Comparison of ENCODE assay signal across 2 cellular contexts in the genomic region with DNA sequence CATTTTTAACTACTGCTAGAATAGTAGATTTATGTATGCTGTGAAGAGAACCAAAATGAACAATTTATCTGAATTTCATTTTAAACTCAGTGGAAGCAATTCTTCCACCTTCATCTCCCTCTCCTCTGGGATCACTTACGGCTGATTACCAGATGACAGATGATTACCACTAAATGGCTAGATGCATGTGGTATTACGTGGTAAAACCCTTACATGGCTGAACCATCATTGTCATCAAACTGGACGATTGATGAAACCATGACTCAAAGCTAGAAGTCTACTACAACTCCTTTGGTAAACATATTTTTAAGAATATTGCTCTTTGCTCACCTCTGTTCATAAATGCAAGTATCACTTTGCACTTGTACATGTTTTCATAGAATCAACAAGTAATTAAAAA.
TF ChIP-seq lines count a peak whose summit lies in the region.

No MANE protein-coding gene starts in this region.

TF ChIP-seq in HCT116, 20 proteins besides CTCF, POLR2A, EP300 and RAD21 (continued from another document):
- TF ChIP-seq, protein P1, sequence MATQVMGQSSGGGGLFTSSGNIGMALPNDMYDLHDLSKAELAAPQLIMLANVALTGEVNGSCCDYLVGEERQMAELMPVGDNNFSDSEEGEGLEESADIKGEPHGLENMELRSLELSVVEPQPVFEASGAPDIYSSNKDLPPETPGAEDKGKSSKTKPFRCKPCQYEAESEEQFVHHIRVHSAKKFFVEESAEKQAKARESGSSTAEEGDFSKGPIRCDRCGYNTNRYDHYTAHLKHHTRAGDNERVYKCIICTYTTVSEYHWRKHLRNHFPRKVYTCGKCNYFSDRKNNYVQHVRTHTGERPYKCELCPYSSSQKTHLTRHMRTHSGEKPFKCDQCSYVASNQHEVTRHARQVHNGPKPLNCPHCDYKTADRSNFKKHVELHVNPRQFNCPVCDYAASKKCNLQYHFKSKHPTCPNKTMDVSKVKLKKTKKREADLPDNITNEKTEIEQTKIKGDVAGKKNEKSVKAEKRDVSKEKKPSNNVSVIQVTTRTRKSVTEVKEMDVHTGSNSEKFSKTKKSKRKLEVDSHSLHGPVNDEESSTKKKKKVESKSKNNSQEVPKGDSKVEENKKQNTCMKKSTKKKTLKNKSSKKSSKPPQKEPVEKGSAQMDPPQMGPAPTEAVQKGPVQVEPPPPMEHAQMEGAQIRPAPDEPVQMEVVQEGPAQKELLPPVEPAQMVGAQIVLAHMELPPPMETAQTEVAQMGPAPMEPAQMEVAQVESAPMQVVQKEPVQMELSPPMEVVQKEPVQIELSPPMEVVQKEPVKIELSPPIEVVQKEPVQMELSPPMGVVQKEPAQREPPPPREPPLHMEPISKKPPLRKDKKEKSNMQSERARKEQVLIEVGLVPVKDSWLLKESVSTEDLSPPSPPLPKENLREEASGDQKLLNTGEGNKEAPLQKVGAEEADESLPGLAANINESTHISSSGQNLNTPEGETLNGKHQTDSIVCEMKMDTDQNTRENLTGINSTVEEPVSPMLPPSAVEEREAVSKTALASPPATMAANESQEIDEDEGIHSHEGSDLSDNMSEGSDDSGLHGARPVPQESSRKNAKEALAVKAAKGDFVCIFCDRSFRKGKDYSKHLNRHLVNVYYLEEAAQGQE (IDR thresholded peaks at IDR 0.05; ENCODE audit: low read depth) = no peak
- TF ChIP-seq FOSL1 (IDR thresholded peaks at IDR 0.05; ENCODE audit: low read depth) (no peak), SRF (IDR thresholded peaks at IDR 0.05; ENCODE audit: low read depth) (no peak), EZH2 (IDR thresholded peaks at IDR 0.05) (no peak), EZH2phosphoT487 (IDR thresholded peaks at IDR 0.05; ENCODE audit: borderline replicate concordance) (no peak), CEBPB (IDR thresholded peaks at IDR 0.05; ENCODE audit: low read depth) (no peak), POLR2AphosphoS5 (IDR thresholded peaks at IDR 0.05; ENCODE audit: low read depth, low read length) (no peak), ZNF274 (IDR thresholded peaks at IDR 0.05; ENCODE audit: low read depth, low read length) (no peak), EGR1 (IDR thresholded peaks at IDR 0.05; ENCODE audit: low read depth) (no peak), CBX3 (IDR thresholded peaks at IDR 0.05; ENCODE audit: low read depth) (no peak), JUND (IDR thresholded peaks at IDR 0.05) (no peak), SP1 (IDR thresholded peaks at IDR 0.05; ENCODE audit: low read depth) (no peak), SIN3A (IDR thresholded peaks at IDR 0.05; ENCODE audit: low read depth) (no peak)
- TF ChIP-seq, protein P2, sequence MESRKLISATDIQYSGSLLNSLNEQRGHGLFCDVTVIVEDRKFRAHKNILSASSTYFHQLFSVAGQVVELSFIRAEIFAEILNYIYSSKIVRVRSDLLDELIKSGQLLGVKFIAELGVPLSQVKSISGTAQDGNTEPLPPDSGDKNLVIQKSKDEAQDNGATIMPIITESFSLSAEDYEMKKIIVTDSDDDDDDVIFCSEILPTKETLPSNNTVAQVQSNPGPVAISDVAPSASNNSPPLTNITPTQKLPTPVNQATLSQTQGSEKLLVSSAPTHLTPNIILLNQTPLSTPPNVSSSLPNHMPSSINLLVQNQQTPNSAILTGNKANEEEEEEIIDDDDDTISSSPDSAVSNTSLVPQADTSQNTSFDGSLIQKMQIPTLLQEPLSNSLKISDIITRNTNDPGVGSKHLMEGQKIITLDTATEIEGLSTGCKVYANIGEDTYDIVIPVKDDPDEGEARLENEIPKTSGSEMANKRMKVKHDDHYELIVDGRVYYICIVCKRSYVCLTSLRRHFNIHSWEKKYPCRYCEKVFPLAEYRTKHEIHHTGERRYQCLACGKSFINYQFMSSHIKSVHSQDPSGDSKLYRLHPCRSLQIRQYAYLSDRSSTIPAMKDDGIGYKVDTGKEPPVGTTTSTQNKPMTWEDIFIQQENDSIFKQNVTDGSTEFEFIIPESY (IDR thresholded peaks at IDR 0.05; ENCODE audit: extremely low read depth, insufficient replicate concordance, low read length) = no peak
- TF ChIP-seq, protein P3, sequence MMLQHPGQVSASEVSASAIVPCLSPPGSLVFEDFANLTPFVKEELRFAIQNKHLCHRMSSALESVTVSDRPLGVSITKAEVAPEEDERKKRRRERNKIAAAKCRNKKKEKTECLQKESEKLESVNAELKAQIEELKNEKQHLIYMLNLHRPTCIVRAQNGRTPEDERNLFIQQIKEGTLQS (IDR thresholded peaks at IDR 0.05) = no peak

TF ChIP-seq in SK-N-SH, 30 proteins besides CTCF, POLR2A, EP300 and RAD21 (continued from another document):
- TF ChIP-seq TCF12 (IDR thresholded peaks at IDR 0.05) (peak; percentile 32; the same call in 1 of the 2 replicates), YY1 (IDR thresholded peaks at IDR 0.05; ENCODE audit: low read depth) (no peak)
- TF ChIP-seq, protein P4, sequence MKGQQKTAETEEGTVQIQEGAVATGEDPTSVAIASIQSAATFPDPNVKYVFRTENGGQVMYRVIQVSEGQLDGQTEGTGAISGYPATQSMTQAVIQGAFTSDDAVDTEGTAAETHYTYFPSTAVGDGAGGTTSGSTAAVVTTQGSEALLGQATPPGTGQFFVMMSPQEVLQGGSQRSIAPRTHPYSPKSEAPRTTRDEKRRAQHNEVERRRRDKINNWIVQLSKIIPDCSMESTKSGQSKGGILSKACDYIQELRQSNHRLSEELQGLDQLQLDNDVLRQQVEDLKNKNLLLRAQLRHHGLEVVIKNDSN (IDR thresholded peaks at IDR 0.05; ENCODE audit: borderline replicate concordance, low read depth) = no peak
- TF ChIP-seq, protein P5, sequence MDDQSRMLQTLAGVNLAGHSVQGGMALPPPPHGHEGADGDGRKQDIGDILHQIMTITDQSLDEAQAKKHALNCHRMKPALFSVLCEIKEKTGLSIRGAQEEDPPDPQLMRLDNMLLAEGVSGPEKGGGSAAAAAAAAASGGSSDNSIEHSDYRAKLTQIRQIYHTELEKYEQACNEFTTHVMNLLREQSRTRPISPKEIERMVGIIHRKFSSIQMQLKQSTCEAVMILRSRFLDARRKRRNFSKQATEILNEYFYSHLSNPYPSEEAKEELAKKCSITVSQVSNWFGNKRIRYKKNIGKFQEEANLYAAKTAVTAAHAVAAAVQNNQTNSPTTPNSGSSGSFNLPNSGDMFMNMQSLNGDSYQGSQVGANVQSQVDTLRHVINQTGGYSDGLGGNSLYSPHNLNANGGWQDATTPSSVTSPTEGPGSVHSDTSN (IDR thresholded peaks at IDR 0.05) = peak; percentile 70
